8 cellular contexts compared by ENCODE assay signal in genomic region chr1:155322571-155322952, GRCh38. TPM values are rescaled to one million over a fixed set of nuclear protein-coding genes. Genes with fewer than 3 reads are reported as not detected.
A peak's percentile ranks its signal among the peaks of the same experiment; 100 is the strongest.
DNase-seq lines count a peak whose midpoint lies in the region; ATAC-seq and TF ChIP-seq lines count a peak whose summit lies in the region.

No MANE protein-coding gene starts in this region.

- no peak for TF ChIP-seq CTCF in osteoblast (IDR thresholded peaks at IDR 0.05; ENCODE audit: extremely low read depth, low read depth, low read length)

- POLR2A ChIA-PET in T-cell (lab: Charles Lee): interaction anchor here in 1 of 2 donors (0.7 kb wide), 1 partner anchor 23 kb away, joined by 4 read pairs; no protein-coding TSS in a partner anchor

- peaks cover 29% of the 10 kb centered on the region for H3K79me2 ChIP-seq in osteoblast (ENCODE audit: insufficient read depth, low read length)

- no peaks in the 10 kb centered on the region for H3K9me3 ChIP-seq in osteoblast (ENCODE audit: low read depth, low read length)

- H3K27ac Mint-ChIP-seq in T-cell: peak overlapping the region in 1 of 2 donors; percentile 52

- H3K4me2 ChIP-seq in osteoblast (ENCODE audit: insufficient read depth, low read length): peak overlapping the region; percentile 99

- peak overlapping the region; percentile 56 for H2AFZ ChIP-seq in osteoblast (ENCODE audit: low read length)

- peak; percentile 13 for DNase-seq in stimulated activated CD4-positive, alpha-beta T cell treated with anti-CD3 and anti-CD28 coated beads, Interleukin-1b, Interleukin-23, amount 100 ng/mL, for 48 hours
- no peak for DNase-seq in stimulated activated CD4-positive, alpha-beta T cell treated with anti-CD3 and anti-CD28 coated beads, Interleukin-12 subunit alpha, Interleukin-12 subunit beta, amount 100 ng/mL, for 4 hours
- peak in 2 of 34 experiments; percentile 12 to 14 for DNase-seq in T-cell
- DNase-seq in fibroblast of gingiva (ENCODE audit: low read depth): peak; percentile 32
- peak; percentile 81 for DNase-seq in osteoblast (ENCODE audit: insufficient read length, low spot score, missing footprints)
- DNase-seq in stimulated activated CD4-positive, alpha-beta T cell treated with anti-CD3 and anti-CD28 coated beads, Interleukin-15, amount 100 ng/mL, for 24 hours: no peak

- H3K4me1 Mint-ChIP-seq in T-cell: peaks cover 33 to 41% (median 34%) of the 10 kb centered on the region in 3 donors

- H3K4me3 ChIP-seq in osteoblast (ENCODE audit: insufficient read depth, low read length): peak overlapping the region; percentile 86

- H3K27me3 Mint-ChIP-seq in T-cell: no peaks in the 10 kb centered on the region

- peaks cover 5% of the 10 kb centered on the region for H3K36me3 Mint-ChIP-seq in T-cell

- H3K27ac ChIP-seq in osteoblast (ENCODE audit: low read depth, low read length): peak overlapping the region; percentile 72

- peaks cover 27% of the 10 kb centered on the region for H3K4me1 ChIP-seq in osteoblast (ENCODE audit: insufficient read depth, low read length)

- no peaks in the 10 kb centered on the region for H3K9me3 Mint-ChIP-seq in T-cell

- H4K20me1 ChIP-seq in osteoblast (ENCODE audit: insufficient read depth, low read length): peaks cover 27% of the 10 kb centered on the region

- CTCF ChIA-PET in T-cell (lab: Charles Lee): interaction anchor here (1.8 to 5.5 kb wide), 3 partner anchors 44 to 73 kb away, joined by 9 to 62 read pairs (median 10); no protein-coding TSS in a partner anchor

- peak overlapping the region; percentile 68 to 89 (median 68) for H3K4me3 Mint-ChIP-seq in T-cell

- ATAC-seq in T-cell (replicated peaks in 1 of 4): no peak
- ATAC-seq in GM19467 (IDR thresholded peaks at IDR 0.05; ENCODE audit: unreplicated experiment): no peak
- ATAC-seq in HG03135 (IDR thresholded peaks at IDR 0.05; ENCODE audit: unreplicated experiment): no peak

- H3K36me3 ChIP-seq in osteoblast (ENCODE audit: insufficient read depth, low read length): peaks cover 27% of the 10 kb centered on the region

- H3K27me3 ChIP-seq in osteoblast (ENCODE audit: insufficient read depth, low read length): no peaks in the 10 kb centered on the region

RNA-seq across cellular contexts. Expression of gene RUSC1, which starts 1.9 kb away (rescaled TPM):
- total RNA-seq in T-cell (10 to 100 TPM; 14.4 to 25.2 (median 22.9) TPM), osteoblast (15.6 and 16.5 TPM in 2 replicates)

RNA-seq across cellular contexts. Expression of gene FDPS, which starts 13.9 kb away (rescaled TPM):
- total RNA-seq in T-cell (100 to 1,000 TPM in 1 of 5 donors, 10 to 100 TPM in 4; 66.7 to 100 (median 93.0) TPM), osteoblast (191 and 216 TPM in 2 replicates)

RNA-seq across cellular contexts. Expression of gene PKLR, which starts 21.3 kb away (rescaled TPM):
- total RNA-seq in T-cell (under 1 TPM in 2 of 5 donors, not detected in 3; 0.23 TPM), osteoblast (not detected in 2 replicates)

RNA-seq across cellular contexts. Expression of gene HCN3, which starts 45.3 kb away (rescaled TPM):
- total RNA-seq in T-cell: 1 to 10 TPM; 1.7 to 4.1 (median 4.0) TPM
- total RNA-seq in osteoblast: 2.5 and 2.9 TPM in 2 replicates

RNA-seq across cellular contexts. Expression of gene CLK2, which starts 49.3 kb away (rescaled TPM):
- total RNA-seq in T-cell (100 to 1,000 TPM in 3 of 5 donors, 10 to 100 TPM in 2; 76.4 to 123 (median 110) TPM), osteoblast (17.4 and 19.7 TPM in 2 replicates)

Comparison
In these comparisons a context has a peak if more than half of its experiments do, and no peak if none do; other contexts are left out.
1. DNase-seq: peak in stimulated activated CD4-positive, alpha-beta T cell treated with anti-CD3 and anti-CD28 coated beads, Interleukin-1b, Interleukin-23, amount 100 ng/mL, for 48 hours (single experiment), fibroblast of gingiva (single experiment) and osteoblast (single experiment); none in stimulated activated CD4-positive, alpha-beta T cell treated with anti-CD3 and anti-CD28 coated beads, Interleukin-12 subunit alpha, Interleukin-12 subunit beta, amount 100 ng/mL, for 4 hours (single experiment) and stimulated activated CD4-positive, alpha-beta T cell treated with anti-CD3 and anti-CD28 coated beads, Interleukin-15, amount 100 ng/mL, for 24 hours (single experiment).